Comparison of ENCODE assay signal across 26 cellular contexts in the genomic region with DNA sequence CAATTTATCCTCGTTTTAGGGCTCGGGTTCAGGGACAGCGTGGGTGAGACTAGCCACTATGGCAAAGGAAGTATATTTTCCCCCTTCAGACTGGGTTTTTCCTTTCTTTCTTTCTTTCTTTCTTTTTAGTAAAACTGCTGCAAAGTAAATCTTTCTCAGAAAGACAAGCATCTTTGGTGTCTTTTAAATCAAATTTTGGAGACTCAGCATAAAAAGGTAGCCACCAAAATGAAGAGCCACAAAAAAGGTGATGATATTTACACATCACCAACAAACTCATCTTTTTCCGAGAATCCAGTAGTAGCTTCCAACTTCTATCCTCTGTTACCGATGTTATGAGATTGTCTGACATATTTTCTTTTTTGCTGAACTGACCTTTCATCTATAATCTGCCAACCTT.
"Had no signal": no experiment of that assay in that cellular context is flagged by ENCODE, and none has a peak within 500 bp of the region (broad histone marks: within the 10 kb centered on the region; RNA-seq: fewer than 3 reads in every experiment).

No MANE protein-coding gene starts in this region.

- FAIRE-seq: endometrium, islet of Langerhans, keratinocyte had no signal

- H3K27ac Mint-ChIP-seq: dendritic cell treated with granulocyte-macrophage colony-stimulating factor and Interleukin-4, amounts not matched to agents 40 ng/mL and 50 ng/mL, for 4 days; effector memory CD8-positive, alpha-beta T cell; endodermal cell had no signal

- H3K4me1 ChIP-seq: colonic mucosa, esophagus squamous epithelium, left lung, lower lobe of right lung had no signal

- H3K36me3 ChIP-seq: colonic mucosa, esophagus squamous epithelium, gastrocnemius medialis, heart right ventricle, left lung, lower lobe of right lung had no signal

- H3K27ac ChIP-seq: colonic mucosa, epithelial cell of prostate, esophagus squamous epithelium, gastrocnemius medialis, heart right ventricle, left lung, lower lobe of right lung had no signal

- H3K9me3 Mint-ChIP-seq: dendritic cell treated with granulocyte-macrophage colony-stimulating factor and Interleukin-4, amounts not matched to agents 40 ng/mL and 50 ng/mL, for 4 days; endodermal cell had no signal

- H3K27me3 Mint-ChIP-seq: dendritic cell treated with granulocyte-macrophage colony-stimulating factor and Interleukin-4, amounts not matched to agents 40 ng/mL and 50 ng/mL, for 4 days; effector memory CD8-positive, alpha-beta T cell had no signal

- DNase-seq: colonic mucosa; cortex of kidney; effector CD8-positive, alpha-beta T cell; effector memory CD8-positive, alpha-beta T cell; endodermal cell; erythroblast; esophagus squamous epithelium; foreskin fibroblast; foreskin melanocyte; gastrocnemius medialis; glutamatergic neuron; head of caudate nucleus; heart right ventricle; hippocampal formation; left cardiac atrium; left lung; left ventricle myocardium superior; lower lobe of right lung; mesenchymal stem cell; midbrain had no signal

- H3K4me3 Mint-ChIP-seq: dendritic cell treated with granulocyte-macrophage colony-stimulating factor and Interleukin-4, amounts not matched to agents 40 ng/mL and 50 ng/mL, for 4 days; effector memory CD8-positive, alpha-beta T cell; endodermal cell had no signal

- H3K4me3 ChIP-seq: colonic mucosa, esophagus squamous epithelium, gastrocnemius medialis, heart right ventricle, left lung, lower lobe of right lung had no signal

- ATAC-seq: effector memory CD8-positive, alpha-beta T cell; esophagus mucosa; gastrocnemius medialis; heart right ventricle; left cardiac atrium; left lung; left ventricle myocardium superior; lower lobe of right lung had no signal

- H3K27me3 ChIP-seq: colonic mucosa, esophagus squamous epithelium, gastrocnemius medialis, heart right ventricle, left lung had no signal

- H3K9me3 ChIP-seq: colonic mucosa, esophagus squamous epithelium, gastrocnemius medialis, heart right ventricle, left lung, lower lobe of right lung had no signal
